In the genomic region with DNA sequence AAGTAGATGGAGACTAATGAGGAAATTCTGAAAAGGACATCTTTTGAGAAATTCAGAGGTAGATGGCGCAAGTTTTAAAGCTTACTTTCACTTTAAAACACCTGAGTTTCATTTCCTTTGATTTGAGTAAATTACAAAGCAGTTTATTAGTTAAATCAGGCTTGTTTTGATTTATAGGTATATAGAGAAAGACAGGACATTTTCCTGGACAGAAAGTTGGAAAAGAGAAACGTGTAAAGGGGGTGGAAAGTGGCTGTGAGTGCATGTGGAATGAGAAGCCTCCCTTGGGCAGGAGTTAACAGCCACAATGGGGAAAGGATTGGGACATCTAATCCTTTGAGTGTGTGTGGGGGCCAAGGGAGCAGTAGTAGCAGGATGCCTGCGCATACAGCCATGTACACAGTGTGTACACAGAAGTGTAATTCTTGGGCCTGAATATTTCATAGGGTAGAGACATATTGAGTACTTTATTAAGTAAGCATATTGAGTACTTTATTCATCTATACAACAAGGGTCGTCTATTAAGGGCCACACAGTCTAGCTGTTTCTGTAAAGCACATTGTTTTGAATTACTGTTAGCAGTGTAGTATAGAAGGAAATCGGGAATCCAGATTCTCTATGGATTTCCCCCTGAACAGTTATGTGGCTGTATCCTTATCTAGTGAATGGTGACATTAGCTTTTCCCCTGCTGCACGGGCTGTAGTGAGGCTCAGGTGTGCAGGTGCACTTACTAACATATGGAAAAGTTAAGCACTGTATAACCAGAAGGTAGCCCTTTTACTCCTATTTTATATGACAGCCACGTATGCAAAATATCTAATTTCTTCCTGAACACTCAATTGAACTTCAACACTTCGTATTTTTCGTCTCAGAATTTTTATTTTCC, we compare ENCODE assay signal across 9 cellular contexts. TPM values are rescaled to one million over a fixed set of nuclear protein-coding genes. Genes with fewer than 3 reads are reported as not detected.
DNase-seq lines count a peak whose midpoint lies in the region; TF ChIP-seq lines count a peak whose summit lies in the region.
"Had no signal": no experiment of that assay in that cellular context is flagged by ENCODE, and none has a peak within 500 bp of the region (broad histone marks: within the 10 kb centered on the region; RNA-seq: fewer than 3 reads in every experiment).

No MANE protein-coding gene starts in this region.

- DNase-seq in EH (ENCODE audit: low read depth) (peak; percentile 40), fibroblast of lung (ENCODE audit: low read depth in 2 of 2) (no peak), prostate gland (ENCODE audit: low spot score) (no peak), NCI-H1105 (lab: John Stamatoyannopoulos, UW) (no peak), nucleus accumbens (lab: John Stamatoyannopoulos, UW) (no peak), NOMO-1 treated with DMSO at 0.1 percent for 48 hours (lab: John Stamatoyannopoulos, UW; ENCODE audit: unreplicated experiment) (no peak)
- no peak for DNase-seq in stimulated activated naive CD4-positive, alpha-beta T cell (lab: John Stamatoyannopoulos, UW)
- DNase-seq: NCI-H345 had no signal

- H3K4me3 ChIP-seq in SU-DHL-6 (ENCODE audit: insufficient read depth, low read length, poor library complexity, severe bottlenecking) (no peak overlapping the region), fibroblast of lung (replicated peaks in 1 of 4; ENCODE audit: control extremely low read depth in 1 of 4, insufficient read depth in 1 of 4, low read depth in 3 of 4, low read length in 4 of 4) (peak overlapping the region in 1 of 4 experiments; percentile 6), prostate gland (no peak overlapping the region)

- H4K20me1 ChIP-seq in SU-DHL-6 (ENCODE audit: low read depth, low read length) = peaks cover 9% of the 10 kb centered on the region; the same call in 1 of the 2 replicates
- H4K20me1 ChIP-seq in fibroblast of lung (ENCODE audit: control insufficient read depth, extremely low read depth, insufficient read depth, low read length) = peaks cover 2% of the 10 kb centered on the region

- H3K9me2 ChIP-seq in SU-DHL-6 (replicated peaks; ENCODE audit: insufficient read depth, low read length) = no peaks in the 10 kb centered on the region

- H3K27ac ChIP-seq in SU-DHL-6 (ENCODE audit: low read depth, low read length) = peak overlapping the region; percentile 8; the same call in 1 of the 2 replicates
- H3K27ac ChIP-seq in fibroblast of lung (ENCODE audit: insufficient read depth, low read length) = peak overlapping the region; percentile 36
- H3K27ac ChIP-seq in prostate gland = peak overlapping the region; percentile 45 to 64

- peaks cover 4% of the 10 kb centered on the region; the same call in 1 of the 2 replicates for H3K36me3 ChIP-seq in SU-DHL-6 (ENCODE audit: low read length)
- peaks cover 2% of the 10 kb centered on the region for H3K36me3 ChIP-seq in fibroblast of lung (ENCODE audit: control insufficient read depth, insufficient read depth, low read length)
- H3K36me3 ChIP-seq in prostate gland = no peaks in the 10 kb centered on the region

- 0 out of 2 replicates have a peak overlapping the region, but pooled peaks have one; percentile 5 for H3K9ac ChIP-seq in SU-DHL-6 (ENCODE audit: low read length)
- H3K9ac ChIP-seq in fibroblast of lung (ENCODE audit: insufficient read depth, low read length) = no peak overlapping the region

- peaks cover 19% of the 10 kb centered on the region for H3K4me1 ChIP-seq in fibroblast of lung (ENCODE audit: control insufficient read depth, extremely low read depth, insufficient read depth, low read length)
- peaks cover 15% of the 10 kb centered on the region for H3K4me1 ChIP-seq in prostate gland (replicated peaks)

- intact Hi-C loops in prostate gland (cut with DNase I) = no loop called here

- TF ChIP-seq CTCF in SU-DHL-6 (IDR thresholded peaks at IDR 0.05; ENCODE audit: insufficient read depth, low read length, poor library complexity, severe bottlenecking) (no peak), fibroblast of lung (conservative IDR thresholded peaks at IDR 0.05 in 1 of 2, IDR thresholded peaks at IDR 0.05 in 1 of 2; ENCODE audit: low read depth in 1 of 2, low read length in 2 of 2) (no peak), prostate gland (IDR thresholded peaks at IDR 0.05) (no peak)

- H3K27me3 ChIP-seq in SU-DHL-6 (ENCODE audit: low read length) = no peaks in the 10 kb centered on the region
- no peaks in the 10 kb centered on the region for H3K27me3 ChIP-seq in fibroblast of lung (ENCODE audit: control insufficient read depth, insufficient read depth, low read length)
- H3K27me3 ChIP-seq in prostate gland (replicated peaks; ENCODE audit: insufficient read depth) = no peaks in the 10 kb centered on the region

- H3K9me3 ChIP-seq in SU-DHL-6 (ENCODE audit: insufficient read depth, low read length) (no peaks in the 10 kb centered on the region), fibroblast of lung (ENCODE audit: control insufficient read depth, insufficient read depth, low read depth, low read length) (no peaks in the 10 kb centered on the region), prostate gland (no peaks in the 10 kb centered on the region)

- 0 out of 2 replicates have a peak, but pooled peaks cover 4% of the 10 kb centered on the region for H3F3A ChIP-seq in SU-DHL-6 (ENCODE audit: insufficient read depth)

- no peak for TF ChIP-seq POLR2A in prostate gland (IDR thresholded peaks at IDR 0.05)

- no peak overlapping the region for H2AFZ ChIP-seq in SU-DHL-6 (ENCODE audit: low read depth, low read length, severe bottlenecking)
- H2AFZ ChIP-seq in fibroblast of lung (ENCODE audit: low read length) = no peak overlapping the region

- H3K4me2 ChIP-seq in SU-DHL-6 (ENCODE audit: low read depth, low read length, poor library complexity, severe bottlenecking) (peak overlapping the region; percentile 47), fibroblast of lung (ENCODE audit: extremely low read depth, insufficient read depth, low read length) (peak overlapping the region; percentile 30)

- H3K79me2 ChIP-seq in SU-DHL-6 (ENCODE audit: insufficient read depth, low read length) = peaks cover 68% of the 10 kb centered on the region
- peaks cover 86% of the 10 kb centered on the region for H3K79me2 ChIP-seq in fibroblast of lung (ENCODE audit: control insufficient read depth, insufficient read depth, low read length)

- WGBS in prostate gland = 47% methylated on average over 9 of the region's 9 CpGs

RNA-seq across cellular contexts. Expression of gene MARK3, which starts 19.1 kb away (rescaled TPM):
- total RNA-seq in fibroblast of lung (93.7 and 119 TPM in 2 replicates), prostate gland (100 to 1,000 TPM in 1 of 2 donors, 10 to 100 TPM in 1; 51.5 to 115 TPM)
- 76.0 and 76.7 TPM in 2 replicates for polyA plus RNA-seq in fibroblast of lung
- 54.7 and 58.7 TPM in 2 replicates for polyA plus RNA-seq in fibroblast of lung (2012)
- polyA minus RNA-seq in fibroblast of lung (ENCODE audit: low replicate concordance) = 42.1 and 43.5 TPM in 2 replicates
